ENCODE assay signal across 24 cellular contexts in the genomic region with DNA sequence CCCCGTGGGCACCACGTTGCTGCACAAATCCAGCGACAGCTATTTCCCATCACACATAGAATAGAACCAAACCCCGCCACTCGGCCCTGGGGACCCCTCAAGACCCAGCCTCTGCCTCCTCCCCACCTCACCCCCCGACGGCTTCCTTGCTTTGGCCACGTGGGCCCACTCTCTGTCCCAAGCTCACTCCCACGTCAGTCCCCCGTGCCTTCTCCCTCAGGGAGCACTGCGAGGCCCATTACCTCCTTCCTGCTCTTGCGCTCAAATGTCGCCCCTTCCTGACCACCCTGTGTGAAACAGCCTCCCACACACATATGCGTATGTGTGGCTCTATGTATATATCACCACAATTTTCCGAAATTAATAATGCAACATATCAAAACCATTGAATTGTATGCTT.
"Had no signal": no experiment of that assay in that cellular context is flagged by ENCODE, and none has a peak within 500 bp of the region (broad histone marks: within the 10 kb centered on the region; RNA-seq: fewer than 3 reads in every experiment).

No MANE protein-coding gene starts in this region.

- DNase-seq: activated B cell treated with CpG ODN at 0.5 μM for 24 hours; activated CD4-positive, alpha-beta memory T cell treated with anti-CD3 and anti-CD28 coated beads for 36 hours; activated CD4-positive, alpha-beta T cell treated with anti-CD3 and anti-CD28 coated beads for 36 hours; activated naive CD4-positive, alpha-beta T cell treated with Interleukin-2 at 50 U/mL for 16 hours; activated naive CD8-positive, alpha-beta T cell treated with anti-CD3 and anti-CD28 coated beads for 36 hours; activated T-cell treated with anti-CD3 and anti-CD28 coated beads, Interleukin-2, amount 50 U/mL, for 48 hours; amniotic stem cell; body of pancreas; effector CD4-positive, alpha-beta T cell; erythroblast; foreskin melanocyte; hippocampal formation; mesendoderm; retina; stimulated activated CD4-positive, alpha-beta T cell treated with anti-CD3 and anti-CD28 coated beads, Interleukin-12 subunit alpha, Interleukin-12 subunit beta, amount 100 ng/mL, for 4 hours; stimulated activated CD4-positive, alpha-beta T cell treated with anti-CD3 and anti-CD28 coated beads, Interleukin-4, amount 100 ng/mL, for 4 hours; stimulated activated naive CD8-positive, alpha-beta T cell treated with anti-CD3 and anti-CD28 coated beads, Interleukin-15, Interleukin-2, amounts not matched to agents 100 U/mL and 50 U/mL, for 24 hours; SW 1271; T-helper 17 cell had no signal

- H3K9me3 ChIP-seq: body of pancreas, mucosa of descending colon, upper lobe of left lung had no signal

- H3K36me3 Mint-ChIP-seq: activated CD4-positive, alpha-beta memory T cell treated with anti-CD3 and anti-CD28 coated beads for 36 hours; activated naive CD8-positive, alpha-beta T cell treated with anti-CD3 and anti-CD28 coated beads for 36 hours had no signal

- H3K27ac Mint-ChIP-seq: activated B cell treated with CpG ODN at 0.5 μM for 24 hours; activated CD4-positive, alpha-beta memory T cell treated with anti-CD3 and anti-CD28 coated beads for 36 hours; activated CD4-positive, alpha-beta T cell treated with anti-CD3 and anti-CD28 coated beads for 36 hours; activated naive CD8-positive, alpha-beta T cell treated with anti-CD3 and anti-CD28 coated beads for 36 hours; progenitor cell of endocrine pancreas; T-helper 17 cell had no signal

- H3K4me1 Mint-ChIP-seq: activated B cell treated with CpG ODN at 0.5 μM for 24 hours; activated CD4-positive, alpha-beta T cell treated with anti-CD3 and anti-CD28 coated beads for 36 hours; activated naive CD8-positive, alpha-beta T cell treated with anti-CD3 and anti-CD28 coated beads for 36 hours had no signal

- H3K27ac ChIP-seq: body of pancreas, cardiac muscle cell, upper lobe of left lung had no signal

- H3K4me3 ChIP-seq: body of pancreas, cardiac muscle cell, mucosa of descending colon, upper lobe of left lung had no signal

- ATAC-seq: activated CD4-positive, alpha-beta T cell treated with anti-CD3 and anti-CD28 coated beads for 36 hours; body of pancreas; stimulated activated naive CD8-positive, alpha-beta T cell treated with anti-CD3 and anti-CD28 coated beads, Interleukin-15, Interleukin-2, amounts not matched to agents 100 U/mL and 50 U/mL, for 24 hours; T-helper 17 cell had no signal

- H3K4me3 Mint-ChIP-seq: activated B cell treated with CpG ODN at 0.5 μM for 24 hours; activated CD4-positive, alpha-beta memory T cell treated with anti-CD3 and anti-CD28 coated beads for 36 hours; activated CD4-positive, alpha-beta T cell treated with anti-CD3 and anti-CD28 coated beads for 36 hours; activated naive CD8-positive, alpha-beta T cell treated with anti-CD3 and anti-CD28 coated beads for 36 hours; neural crest cell; T-helper 17 cell had no signal

- H3K36me3 ChIP-seq: cardiac muscle cell, upper lobe of left lung had no signal

- H3K4me1 ChIP-seq: body of pancreas, upper lobe of left lung had no signal

- H3K27me3 ChIP-seq: body of pancreas, upper lobe of left lung had no signal
